8 cellular contexts compared by ENCODE assay signal in the genomic region with DNA sequence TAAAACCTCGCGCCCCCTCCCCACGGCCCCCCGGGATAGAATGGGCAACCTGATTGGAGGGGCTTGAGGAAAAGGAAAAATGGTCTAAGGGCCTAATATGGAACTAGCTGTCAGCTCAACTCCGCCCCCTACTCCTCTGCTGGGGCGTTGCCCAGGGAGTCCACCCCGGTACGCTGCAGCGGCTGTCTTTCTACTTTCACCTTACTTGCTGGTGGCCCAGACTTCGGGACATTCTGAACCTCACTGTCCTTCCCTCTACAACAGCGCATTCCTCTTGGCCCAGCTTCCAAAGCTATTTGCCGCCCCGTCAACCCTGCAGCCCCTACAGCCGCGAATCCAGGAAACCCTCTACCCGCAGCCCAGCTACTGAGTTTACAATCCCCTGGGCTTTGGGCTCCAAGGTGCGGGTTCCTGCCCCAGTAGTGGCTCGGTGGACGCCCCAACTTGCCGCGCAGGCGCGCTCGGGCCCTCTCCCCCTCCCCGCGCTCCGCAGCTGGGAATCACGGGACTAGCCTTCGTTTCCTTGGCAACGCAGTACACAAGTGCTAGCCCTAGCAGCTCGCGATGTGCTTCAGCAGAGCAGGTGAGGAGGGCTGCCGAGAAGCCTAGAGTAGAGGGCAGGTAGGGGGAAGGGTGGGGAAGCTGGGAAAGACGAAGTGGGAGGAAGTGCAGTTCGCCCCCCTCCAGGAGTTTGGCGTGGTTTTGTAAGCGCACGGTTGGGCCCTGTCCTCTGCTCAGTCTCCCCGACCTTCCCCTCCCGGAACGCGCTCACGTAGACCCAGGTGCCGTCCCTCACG. TPM values are rescaled to one million over a fixed set of nuclear protein-coding genes. Genes with fewer than 3 reads are reported as not detected.
DNase-seq lines count a peak whose midpoint lies in the region; ATAC-seq and TF ChIP-seq lines count a peak whose summit lies in the region.

No MANE protein-coding gene starts in this region.

- H3K4me1 ChIP-seq in liver (ENCODE audit: control insufficient read depth in 4 of 4, insufficient read depth in 4 of 4, low read length in 3 of 4) = peaks cover 0 to 7% (median 3%) of the 10 kb centered on the region in 4 donors

- no peak for TF ChIP-seq RAD21 in liver (IDR thresholded peaks at IDR 0.05)

- peak; percentile 30 for TF ChIP-seq CTCF in AG10803 (conservative IDR thresholded peaks at IDR 0.05; ENCODE audit: low read length)
- no peak for TF ChIP-seq CTCF in liver (IDR thresholded peaks at IDR 0.05; ENCODE audit: low read depth, low read length, missing input control)

- CTCF ChIA-PET in activated CD4-positive, alpha-beta T cell treated with anti-CD3 and anti-CD28 coated beads, Interleukin-2, amount 10 ng/mL, durations not matched to agents 7 days and 5 days (lab: Charles Lee) = interaction anchor here (0.6 to 2.5 kb wide), 8 partner anchors 8 to 518 kb away, joined by 3 to 8 read pairs (median 4); no protein-coding TSS in a partner anchor

- peak overlapping the region; percentile 10 to 28 for H3K9ac ChIP-seq in liver (ENCODE audit: low read depth in 1 of 2, low read length in 2 of 2)

- H3K27me3 ChIP-seq in liver (ENCODE audit: control insufficient read depth in 4 of 4, insufficient read depth in 4 of 4, low read length in 3 of 4) = no peaks in the 10 kb centered on the region

- DNase-seq in AG10803 (ENCODE audit: low read depth) (peak; percentile 66), NCI-H460 (ENCODE audit: extremely low read depth, low read depth) (peak; percentile 24), dermis blood vessel endothelial cell (peak; percentile 86)
- DNase-seq in activated CD4-positive, alpha-beta T cell treated with anti-CD3 and anti-CD28 coated beads, Interleukin-2, amount 10 ng/mL, durations not matched to agents 7 days and 5 days = peak; percentile 90
- peak; percentile 69 to 71 for DNase-seq in stimulated activated CD4-positive, alpha-beta T cell treated with anti-CD3 and anti-CD28 coated beads, Interleukin-2, amount 100 ng/mL, for 48 hours

- H3K27ac ChIP-seq in liver (ENCODE audit: low read depth in 1 of 2, low read length in 2 of 2) = no peak overlapping the region

- H3K9me3 Mint-ChIP-seq in activated CD4-positive, alpha-beta T cell treated with anti-CD3 and anti-CD28 coated beads, Interleukin-2, amount 10 ng/mL, durations not matched to agents 7 days and 5 days = no peaks in the 10 kb centered on the region

- H3K4me3 ChIP-seq in AG10803 (ENCODE audit: low read length) (peak overlapping the region; percentile 64), liver (ENCODE audit: low read depth in 1 of 3, low read length in 3 of 3) (peak overlapping the region; percentile 54 to 56 (median 55))

- WGBS in liver = 4% methylated on average over 45 of the region's 45 CpGs

- H3K36me3 Mint-ChIP-seq in activated CD4-positive, alpha-beta T cell treated with anti-CD3 and anti-CD28 coated beads, Interleukin-2, amount 10 ng/mL, durations not matched to agents 7 days and 5 days (ENCODE audit: low read depth) = no peaks in the 10 kb centered on the region

- peak overlapping the region; percentile 82 for H3K4me3 Mint-ChIP-seq in activated CD4-positive, alpha-beta T cell treated with anti-CD3 and anti-CD28 coated beads, Interleukin-2, amount 10 ng/mL, durations not matched to agents 7 days and 5 days

- POLR2A ChIA-PET in activated CD4-positive, alpha-beta T cell treated with anti-CD3 and anti-CD28 coated beads, Interleukin-2, amount 10 ng/mL, durations not matched to agents 7 days and 5 days (lab: Charles Lee) = interaction anchor here (0.6 kb wide), 1 partner anchor 456 kb away, joined by 3 read pairs; no protein-coding TSS in a partner anchor

- ATAC-seq in GM19035 (IDR thresholded peaks at IDR 0.05; ENCODE audit: unreplicated experiment) (peak; percentile 91), HG03354 (IDR thresholded peaks at IDR 0.05; ENCODE audit: poor library complexity, severe bottlenecking, unreplicated experiment) (peak; percentile 91)

- peaks cover 28% of the 10 kb centered on the region for H3K4me1 Mint-ChIP-seq in activated CD4-positive, alpha-beta T cell treated with anti-CD3 and anti-CD28 coated beads, Interleukin-2, amount 10 ng/mL, durations not matched to agents 7 days and 5 days

- H3K27me3 Mint-ChIP-seq in activated CD4-positive, alpha-beta T cell treated with anti-CD3 and anti-CD28 coated beads, Interleukin-2, amount 10 ng/mL, durations not matched to agents 7 days and 5 days = peaks cover 8% of the 10 kb centered on the region

- H3K27ac Mint-ChIP-seq in activated CD4-positive, alpha-beta T cell treated with anti-CD3 and anti-CD28 coated beads, Interleukin-2, amount 10 ng/mL, durations not matched to agents 7 days and 5 days = peak overlapping the region; percentile 90

- H3K9me3 ChIP-seq in liver (ENCODE audit: control insufficient read depth in 4 of 4, low read length in 3 of 4) = no peaks in the 10 kb centered on the region

- no peaks in the 10 kb centered on the region for H3K36me3 ChIP-seq in liver (ENCODE audit: control insufficient read depth in 4 of 4, insufficient read depth in 3 of 4, low read depth in 1 of 4, low read length in 3 of 4)

TF ChIP-seq in liver, 16 proteins besides CTCF, POLR2A, EP300 and RAD21:
- peak; percentile 25 for TF ChIP-seq YY1 (IDR thresholded peaks at IDR 0.05)
- TF ChIP-seq, protein P1, sequence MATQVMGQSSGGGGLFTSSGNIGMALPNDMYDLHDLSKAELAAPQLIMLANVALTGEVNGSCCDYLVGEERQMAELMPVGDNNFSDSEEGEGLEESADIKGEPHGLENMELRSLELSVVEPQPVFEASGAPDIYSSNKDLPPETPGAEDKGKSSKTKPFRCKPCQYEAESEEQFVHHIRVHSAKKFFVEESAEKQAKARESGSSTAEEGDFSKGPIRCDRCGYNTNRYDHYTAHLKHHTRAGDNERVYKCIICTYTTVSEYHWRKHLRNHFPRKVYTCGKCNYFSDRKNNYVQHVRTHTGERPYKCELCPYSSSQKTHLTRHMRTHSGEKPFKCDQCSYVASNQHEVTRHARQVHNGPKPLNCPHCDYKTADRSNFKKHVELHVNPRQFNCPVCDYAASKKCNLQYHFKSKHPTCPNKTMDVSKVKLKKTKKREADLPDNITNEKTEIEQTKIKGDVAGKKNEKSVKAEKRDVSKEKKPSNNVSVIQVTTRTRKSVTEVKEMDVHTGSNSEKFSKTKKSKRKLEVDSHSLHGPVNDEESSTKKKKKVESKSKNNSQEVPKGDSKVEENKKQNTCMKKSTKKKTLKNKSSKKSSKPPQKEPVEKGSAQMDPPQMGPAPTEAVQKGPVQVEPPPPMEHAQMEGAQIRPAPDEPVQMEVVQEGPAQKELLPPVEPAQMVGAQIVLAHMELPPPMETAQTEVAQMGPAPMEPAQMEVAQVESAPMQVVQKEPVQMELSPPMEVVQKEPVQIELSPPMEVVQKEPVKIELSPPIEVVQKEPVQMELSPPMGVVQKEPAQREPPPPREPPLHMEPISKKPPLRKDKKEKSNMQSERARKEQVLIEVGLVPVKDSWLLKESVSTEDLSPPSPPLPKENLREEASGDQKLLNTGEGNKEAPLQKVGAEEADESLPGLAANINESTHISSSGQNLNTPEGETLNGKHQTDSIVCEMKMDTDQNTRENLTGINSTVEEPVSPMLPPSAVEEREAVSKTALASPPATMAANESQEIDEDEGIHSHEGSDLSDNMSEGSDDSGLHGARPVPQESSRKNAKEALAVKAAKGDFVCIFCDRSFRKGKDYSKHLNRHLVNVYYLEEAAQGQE (IDR thresholded peaks at IDR 0.05) = no peak
- peak; percentile 49 for TF ChIP-seq SP1 (IDR thresholded peaks at IDR 0.05)
- TF ChIP-seq TAF1 (conservative IDR thresholded peaks at IDR 0.05) = peak; percentile 60

RNA-seq across cellular contexts. Expression of a gene that starts 55.6 kb away (rescaled TPM):
- not detected in 2 replicates for total RNA-seq in NCI-H460 (2014; rRNA removed; shearing (Covaris generic))
- not detected in 2 replicates for polyA plus RNA-seq in NCI-H460 (2014; cell fraction: nucleus; rRNA removed)
- total RNA-seq in activated CD4-positive, alpha-beta T cell treated with anti-CD3 and anti-CD28 coated beads, Interleukin-2, amount 10 ng/mL, durations not matched to agents 7 days and 5 days = not detected
- total RNA-seq in dermis blood vessel endothelial cell = not detected in 2 replicates
- not detected for total RNA-seq in liver
- polyA plus RNA-seq in liver = under 1 TPM in 1 of 2 donors, not detected in 1; 0.06 TPM

Comparison
In these comparisons a context has a peak if more than half of its experiments do, and no peak if none do; other contexts are left out.
1. DNase-seq: peak in every context shown above with its lines; median percentile 90 in activated CD4-positive, alpha-beta T cell treated with anti-CD3 and anti-CD28 coated beads, Interleukin-2, amount 10 ng/mL, durations not matched to agents 7 days and 5 days; 86 in dermis blood vessel endothelial cell; 70 in stimulated activated CD4-positive, alpha-beta T cell treated with anti-CD3 and anti-CD28 coated beads, Interleukin-2, amount 100 ng/mL, for 48 hours; 66 in AG10803; 24 in NCI-H460.